26 cellular contexts compared by ENCODE assay signal in the genomic region with DNA sequence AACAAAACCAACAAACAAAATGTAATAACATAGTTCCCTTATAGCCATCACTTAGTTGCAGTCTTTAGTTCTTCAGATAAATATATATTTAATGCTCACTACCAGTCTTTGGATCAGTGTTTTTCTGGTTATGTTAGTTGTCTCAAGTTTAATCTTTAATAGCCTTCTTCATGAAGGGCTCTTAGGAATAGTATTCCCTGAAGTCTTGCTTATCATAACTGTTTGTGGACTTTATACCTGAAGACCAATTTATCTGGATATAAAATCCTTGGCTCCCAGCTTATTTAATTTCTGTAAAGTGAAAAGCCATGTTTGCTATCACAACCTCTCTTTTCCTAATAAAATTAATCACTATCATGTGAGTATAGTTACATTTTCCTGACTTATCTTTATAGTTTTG.
"Had no signal": no experiment of that assay in that cellular context is flagged by ENCODE, and none has a peak within 500 bp of the region (broad histone marks: within the 10 kb centered on the region; RNA-seq: fewer than 3 reads in every experiment).

No MANE protein-coding gene starts in this region.

- H3K4me3 ChIP-seq: stomach, suprapubic skin, testis, thoracic aorta, thyroid gland, tibial artery, tibial nerve, transverse colon, upper lobe of left lung, upper lobe of right lung, uterus, vagina had no signal

- FAIRE-seq: urothelium cell line had no signal

- DNase-seq: stimulated activated CD4-positive, alpha-beta T cell treated with anti-CD3 and anti-CD28 coated beads, Interleukin-2, amount 100 ng/mL, for 48 hours; stimulated activated CD4-positive, alpha-beta T cell treated with anti-CD3 and anti-CD28 coated beads, Interleukin-4, amount 100 ng/mL, for 1 hour; stimulated activated CD4-positive, alpha-beta T cell treated with anti-CD3 and anti-CD28 coated beads, Interleukin-4, amount 100 ng/mL, for 24 hours; stimulated activated CD4-positive, alpha-beta T cell treated with anti-CD3 and anti-CD28 coated beads, Interleukin-4, amount 100 ng/mL, for 4 hours; stimulated activated CD8-positive, alpha-beta memory T cell treated with anti-CD3 and anti-CD28 coated beads, Interleukin-4, amount 100 ng/mL, for 48 hours; stimulated activated naive B cell treated with anti-CD40 and anti-IgM and Interleukin-4, amounts not matched to agents 10 μg/mL and 1 μg/mL and 100 μg/mL, for 72 hours; stimulated activated naive CD4-positive, alpha-beta T cell; stimulated activated naive CD4-positive, alpha-beta T cell treated with Interleukin-2 at 50 U/mL for 16 hours; stimulated activated naive CD8-positive, alpha-beta T cell treated with anti-CD3 and anti-CD28 coated beads, Interleukin-15, amount 100 ng/mL, for 72 hours; stimulated activated naive CD8-positive, alpha-beta T cell treated with anti-CD3 and anti-CD28 coated beads, Interleukin-15, Interleukin-2, amounts not matched to agents 100 U/mL and 50 U/mL, for 24 hours; stomach; substantia nigra; testis; thyroid gland; tibial artery; transverse colon; upper lobe of left lung; upper lobe of right lung; uterus had no signal

- ATAC-seq: stimulated activated effector memory CD8-positive, alpha-beta T cell treated with anti-CD3 and anti-CD28 coated beads, Interleukin-12 subunit alpha, Interleukin-12 subunit beta, amount 100 ng/mL, for 72 hours; stimulated activated memory B cell treated with anti-CD40 and anti-IgM and Interleukin-4, amounts not matched to agents 10 μg/mL and 1 μg/mL and 100 μg/mL, for 72 hours; stimulated activated naive B cell treated with anti-CD40 and anti-IgM and Interleukin-4, amounts not matched to agents 10 μg/mL and 1 μg/mL and 100 μg/mL, for 72 hours; stimulated activated naive CD8-positive, alpha-beta T cell treated with anti-CD3 and anti-CD28 coated beads, Interleukin-15, amount 100 ng/mL, for 72 hours; stimulated activated naive CD8-positive, alpha-beta T cell treated with anti-CD3 and anti-CD28 coated beads, Interleukin-15, Interleukin-2, amounts not matched to agents 100 U/mL and 50 U/mL, for 24 hours; upper lobe of right lung had no signal

- H3K36me3 ChIP-seq: stomach, suprapubic skin, thoracic aorta, thyroid gland, tibial artery, tibial nerve, transverse colon, upper lobe of left lung, upper lobe of right lung, uterus, vagina had no signal

- H3K4me1 ChIP-seq: stomach, suprapubic skin, testis, tibial artery, tibial nerve, upper lobe of left lung, upper lobe of right lung, uterus, vagina had no signal

- H3K27me3 ChIP-seq: stomach, suprapubic skin, testis, thyroid gland, tibial artery, tibial nerve, transverse colon, upper lobe of left lung, upper lobe of right lung, uterus, vagina had no signal

- H3K9me3 ChIP-seq: stomach, suprapubic skin, testis, thoracic aorta, thyroid gland, tibial artery, tibial nerve, transverse colon, upper lobe of left lung, upper lobe of right lung, uterus, vagina had no signal

- H3K27ac ChIP-seq: stomach, suprapubic skin, testis, thoracic aorta, thyroid gland, tibial artery, tibial nerve, upper lobe of left lung, upper lobe of right lung, uterus, vagina had no signal
